Comparison of ENCODE assay signal across 7 cellular contexts in genomic region chr5:40578501-40579451, GRCh38.
A peak's percentile ranks its signal among the peaks of the same experiment; 100 is the strongest.
DNase-seq lines count a peak whose midpoint lies in the region; ATAC-seq and TF ChIP-seq lines count a peak whose summit lies in the region.

No MANE protein-coding gene starts in this region.

- no peaks in the 10 kb centered on the region for H3K36me3 Mint-ChIP-seq in activated CD4-positive, alpha-beta memory T cell treated with anti-CD3 and anti-CD28 coated beads for 36 hours

- CTCF ChIA-PET in activated CD4-positive, alpha-beta memory T cell treated with anti-CD3 and anti-CD28 coated beads for 36 hours (lab: Charles Lee), result interaction anchor here (0.6 kb wide), 1 partner anchor 79 kb away, joined by 3 read pairs; no protein-coding TSS in a partner anchor
- CTCF ChIA-PET in HEK293T (lab: Yijun Ruan, JAX), result no interaction called here

- no peaks in the 10 kb centered on the region for H3K27me3 Mint-ChIP-seq in activated CD4-positive, alpha-beta memory T cell treated with anti-CD3 and anti-CD28 coated beads for 36 hours

- DNase-seq in activated CD4-positive, alpha-beta memory T cell treated with anti-CD3 and anti-CD28 coated beads for 36 hours, result peak; percentile 86
- DNase-seq in stimulated activated CD4-positive, alpha-beta T cell treated with anti-CD3 and anti-CD28 coated beads, Interleukin-1b, Interleukin-23, amount 100 ng/mL, for 48 hours, result peak; percentile 84
- no peak for DNase-seq in effector CD8-positive, alpha-beta T cell (lab: John Stamatoyannopoulos, UW)
- DNase-seq in pons (ENCODE audit: low spot score) (no peak), HEK293T (ENCODE audit: extremely low spot score) (no peak)

- POLR2A ChIA-PET in activated CD4-positive, alpha-beta memory T cell treated with anti-CD3 and anti-CD28 coated beads for 36 hours (lab: Charles Lee), result interaction anchor here (0.8 to 1.4 kb wide), 2 partner anchors 9 to 88 kb away, joined by 3 read pairs; no protein-coding TSS in a partner anchor
- POLR2A ChIA-PET in HEK293T (lab: Yijun Ruan, JAX), result no interaction called here

- peaks cover 38% of the 10 kb centered on the region for H3K4me1 Mint-ChIP-seq in activated CD4-positive, alpha-beta memory T cell treated with anti-CD3 and anti-CD28 coated beads for 36 hours (ENCODE audit: low read depth)

- peak overlapping the region; percentile 48 for H3K4me3 Mint-ChIP-seq in activated CD4-positive, alpha-beta memory T cell treated with anti-CD3 and anti-CD28 coated beads for 36 hours

- H3K9me3 Mint-ChIP-seq in activated CD4-positive, alpha-beta memory T cell treated with anti-CD3 and anti-CD28 coated beads for 36 hours, result no peaks in the 10 kb centered on the region

- peak overlapping the region; percentile 66 for H3K27ac Mint-ChIP-seq in activated CD4-positive, alpha-beta memory T cell treated with anti-CD3 and anti-CD28 coated beads for 36 hours

- ATAC-seq in GM19351 (IDR thresholded peaks at IDR 0.05; ENCODE audit: unreplicated experiment) (peak; percentile 92), HG03039 (IDR thresholded peaks at IDR 0.05; ENCODE audit: unreplicated experiment) (peak; percentile 96)

- intact Hi-C loops in activated CD4-positive, alpha-beta memory T cell treated with anti-CD3 and anti-CD28 coated beads for 36 hours (cut with micrococcal nuclease), result loop anchor here (1.0 to 10.0 kb wide), 16 partner anchors 18 to 354 kb away; partner anchors contain the start of genes RPL37 and TTC33

TF ChIP-seq in HEK293T, 16 proteins besides CTCF, POLR2A, EP300 and RAD21:
- TF ChIP-seq LEF1 (IDR thresholded peaks at IDR 0.05; ENCODE audit: borderline replicate concordance) (no peak), TARDBP (IDR thresholded peaks at IDR 0.05) (no peak), ARNT (IDR thresholded peaks at IDR 0.05) (no peak), SP1 (IDR thresholded peaks at IDR 0.05) (no peak)

Comparison
In these comparisons a context has a peak if more than half of its experiments do, and no peak if none do; other contexts are left out.
1. DNase-seq: peak in activated CD4-positive, alpha-beta memory T cell treated with anti-CD3 and anti-CD28 coated beads for 36 hours (single experiment) and stimulated activated CD4-positive, alpha-beta T cell treated with anti-CD3 and anti-CD28 coated beads, Interleukin-1b, Interleukin-23, amount 100 ng/mL, for 48 hours (single experiment); none in effector CD8-positive, alpha-beta T cell (single experiment), pons (single experiment) and HEK293T (single experiment).